In the genomic region with DNA sequence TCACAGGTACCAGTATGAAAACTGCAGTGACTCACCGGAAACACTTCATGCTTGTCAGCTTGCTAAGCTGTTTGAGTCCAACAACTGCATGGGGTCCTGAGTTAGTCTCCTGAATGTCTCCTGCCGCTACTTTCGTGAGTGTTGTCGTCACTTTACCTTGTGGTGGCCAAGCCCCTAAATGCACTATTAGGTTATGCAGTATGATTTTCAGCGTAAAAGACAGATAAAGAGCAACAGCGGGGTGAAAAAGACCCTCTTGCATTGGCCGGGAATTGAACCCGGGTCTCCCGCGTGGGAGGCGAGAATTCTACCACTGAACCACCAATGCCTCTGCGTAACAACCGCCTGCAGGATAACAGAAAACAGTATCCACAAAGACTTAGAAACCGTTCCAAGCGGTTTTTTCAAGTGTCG, we compare ENCODE assay signal across 1 cellular context.
A peak's percentile ranks its signal among the peaks of the same experiment; 100 is the strongest.
TF ChIP-seq lines count a peak whose summit lies in the region.
"Not testable (repeated sequence)": the region's sequence is repeated elsewhere in the genome, so short reads cannot be mapped to it uniquely, and the experiment has no call there.

No MANE protein-coding gene starts in this region.

TF ChIP-seq in HepG2, 621 proteins besides CTCF, POLR2A, EP300 and RAD21 (continued from another document and continues in another):
- peak; percentile 44; the same call in 1 of the 2 replicates for TF ChIP-seq HMG20A (CRISPR knock-in tag; IDR thresholded peaks at IDR 0.05; ENCODE audit: borderline replicate concordance)
- TF ChIP-seq KDM2A (CRISPR knock-in tag; IDR thresholded peaks at IDR 0.05; ENCODE audit: borderline replicate concordance, low read depth), result peak; percentile 80
- TF ChIP-seq ZBTB21 (CRISPR knock-in tag; IDR thresholded peaks at IDR 0.05), result peak; percentile 73
- peak; percentile 83; the same call in 1 of the 2 replicates for TF ChIP-seq ZNF124 (CRISPR knock-in tag; IDR thresholded peaks at IDR 0.05)
- 0 out of 2 replicates have a peak, but pooled peaks have one; percentile 49 for TF ChIP-seq TSC22D2 (CRISPR knock-in tag; IDR thresholded peaks at IDR 0.05; ENCODE audit: borderline replicate concordance)
- peak; percentile 92 to 99 for TF ChIP-seq HMGXB4 (CRISPR knock-in tag; IDR thresholded peaks at IDR 0.05; ENCODE audit: borderline replicate concordance in 1 of 2, low read depth in 1 of 2)
- TF ChIP-seq CBX1 (IDR thresholded peaks at IDR 0.05; ENCODE audit: low read depth), result peak; percentile 33
- 0 out of 2 replicates have a peak, but pooled peaks have one; percentile 23 for TF ChIP-seq SIN3B (IDR thresholded peaks at IDR 0.05; ENCODE audit: low read length)
- TF ChIP-seq BRCA1 (CRISPR knock-in tag; IDR thresholded peaks at IDR 0.05), result 0 out of 2 replicates have a peak, but pooled peaks have one; percentile 29
- TF ChIP-seq AHR (CRISPR knock-in tag; IDR thresholded peaks at IDR 0.05), result 0 out of 2 replicates have a peak, but pooled peaks have one; percentile 44
- 0 out of 2 replicates have a peak, but pooled peaks have one; percentile 9 for TF ChIP-seq ZNF281 (CRISPR knock-in tag; IDR thresholded peaks at IDR 0.05; ENCODE audit: borderline replicate concordance)
- peak; percentile 45; the same call in 1 of the 2 replicates for TF ChIP-seq PPARG (CRISPR knock-in tag; conservative IDR thresholded peaks at IDR 0.05)
- peak; percentile 81 for TF ChIP-seq KLF11 (CRISPR knock-in tag; IDR thresholded peaks at IDR 0.05)
- peak in 1 of 2 experiments; percentile 42; a peak in 1 of 4 replicates for TF ChIP-seq NR2F1 (CRISPR knock-in tag; IDR thresholded peaks at IDR 0.05)
- TF ChIP-seq, protein P1, sequence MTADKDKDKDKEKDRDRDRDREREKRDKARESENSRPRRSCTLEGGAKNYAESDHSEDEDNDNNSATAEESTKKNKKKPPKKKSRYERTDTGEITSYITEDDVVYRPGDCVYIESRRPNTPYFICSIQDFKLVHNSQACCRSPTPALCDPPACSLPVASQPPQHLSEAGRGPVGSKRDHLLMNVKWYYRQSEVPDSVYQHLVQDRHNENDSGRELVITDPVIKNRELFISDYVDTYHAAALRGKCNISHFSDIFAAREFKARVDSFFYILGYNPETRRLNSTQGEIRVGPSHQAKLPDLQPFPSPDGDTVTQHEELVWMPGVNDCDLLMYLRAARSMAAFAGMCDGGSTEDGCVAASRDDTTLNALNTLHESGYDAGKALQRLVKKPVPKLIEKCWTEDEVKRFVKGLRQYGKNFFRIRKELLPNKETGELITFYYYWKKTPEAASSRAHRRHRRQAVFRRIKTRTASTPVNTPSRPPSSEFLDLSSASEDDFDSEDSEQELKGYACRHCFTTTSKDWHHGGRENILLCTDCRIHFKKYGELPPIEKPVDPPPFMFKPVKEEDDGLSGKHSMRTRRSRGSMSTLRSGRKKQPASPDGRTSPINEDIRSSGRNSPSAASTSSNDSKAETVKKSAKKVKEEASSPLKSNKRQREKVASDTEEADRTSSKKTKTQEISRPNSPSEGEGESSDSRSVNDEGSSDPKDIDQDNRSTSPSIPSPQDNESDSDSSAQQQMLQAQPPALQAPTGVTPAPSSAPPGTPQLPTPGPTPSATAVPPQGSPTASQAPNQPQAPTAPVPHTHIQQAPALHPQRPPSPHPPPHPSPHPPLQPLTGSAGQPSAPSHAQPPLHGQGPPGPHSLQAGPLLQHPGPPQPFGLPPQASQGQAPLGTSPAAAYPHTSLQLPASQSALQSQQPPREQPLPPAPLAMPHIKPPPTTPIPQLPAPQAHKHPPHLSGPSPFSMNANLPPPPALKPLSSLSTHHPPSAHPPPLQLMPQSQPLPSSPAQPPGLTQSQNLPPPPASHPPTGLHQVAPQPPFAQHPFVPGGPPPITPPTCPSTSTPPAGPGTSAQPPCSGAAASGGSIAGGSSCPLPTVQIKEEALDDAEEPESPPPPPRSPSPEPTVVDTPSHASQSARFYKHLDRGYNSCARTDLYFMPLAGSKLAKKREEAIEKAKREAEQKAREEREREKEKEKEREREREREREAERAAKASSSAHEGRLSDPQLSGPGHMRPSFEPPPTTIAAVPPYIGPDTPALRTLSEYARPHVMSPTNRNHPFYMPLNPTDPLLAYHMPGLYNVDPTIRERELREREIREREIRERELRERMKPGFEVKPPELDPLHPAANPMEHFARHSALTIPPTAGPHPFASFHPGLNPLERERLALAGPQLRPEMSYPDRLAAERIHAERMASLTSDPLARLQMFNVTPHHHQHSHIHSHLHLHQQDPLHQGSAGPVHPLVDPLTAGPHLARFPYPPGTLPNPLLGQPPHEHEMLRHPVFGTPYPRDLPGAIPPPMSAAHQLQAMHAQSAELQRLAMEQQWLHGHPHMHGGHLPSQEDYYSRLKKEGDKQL (CRISPR knock-in tag; IDR thresholded peaks at IDR 0.05; ENCODE audit: low read depth), result 0 out of 2 replicates have a peak, but pooled peaks have one; percentile 39
- 0 out of 2 replicates have a peak, but pooled peaks have one; percentile 47 for TF ChIP-seq MED13 (CRISPR knock-in tag; IDR thresholded peaks at IDR 0.05)
- TF ChIP-seq RFXAP (CRISPR knock-in tag; IDR thresholded peaks at IDR 0.05; ENCODE audit: borderline replicate concordance), result 0 out of 2 replicates have a peak, but pooled peaks have one; percentile 74
- TF ChIP-seq CREB1 (IDR thresholded peaks at IDR 0.05), result peak; percentile 48; the same call in 1 of the 2 replicates
- peak; percentile 72 for TF ChIP-seq CREB1 (CRISPR knock-in tag; IDR thresholded peaks at IDR 0.05)
- peak; percentile 41 for TF ChIP-seq YY1 (IDR thresholded peaks at IDR 0.05; ENCODE audit: insufficient read depth, insufficient replicate concordance, low read depth, low read length)
- 0 out of 2 replicates have a peak, but pooled peaks have one; percentile 50 for TF ChIP-seq ETV6 (CRISPR knock-in tag; conservative IDR thresholded peaks at IDR 0.05)
- TF ChIP-seq TCF7 (IDR thresholded peaks at IDR 0.05; ENCODE audit: low read depth), result 0 out of 2 replicates have a peak, but pooled peaks have one; percentile 12
- peak; percentile 63; the same call in 1 of the 2 replicates for TF ChIP-seq RXRA (CRISPR knock-in tag; IDR thresholded peaks at IDR 0.05)
- TF ChIP-seq CBFB (CRISPR knock-in tag; IDR thresholded peaks at IDR 0.05), result peak; percentile 71; the same call in 1 of the 2 replicates
- TF ChIP-seq ZBTB25 (CRISPR knock-in tag; IDR thresholded peaks at IDR 0.05), result peak; percentile 58; the same call in 1 of the 2 replicates
- TF ChIP-seq FOXP1, SOX6 (IDR thresholded peaks at IDR 0.05): not testable (repeated sequence)
- TF ChIP-seq FOXP1 (CRISPR knock-in tag; IDR thresholded peaks at IDR 0.05), result peak; percentile 32; the same call in 1 of the 2 replicates
- peak; percentile 28; the same call in 1 of the 2 replicates for TF ChIP-seq SOX6 (CRISPR knock-in tag; IDR thresholded peaks at IDR 0.05)
- TF ChIP-seq, protein P2, sequence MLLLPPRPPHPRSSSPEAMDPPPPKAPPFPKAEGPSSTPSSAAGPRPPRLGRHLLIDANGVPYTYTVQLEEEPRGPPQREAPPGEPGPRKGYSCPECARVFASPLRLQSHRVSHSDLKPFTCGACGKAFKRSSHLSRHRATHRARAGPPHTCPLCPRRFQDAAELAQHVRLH (CRISPR knock-in tag; IDR thresholded peaks at IDR 0.05; ENCODE audit: borderline replicate concordance, low read depth), result peak; percentile 89; the same call in 1 of the 2 replicates
- peak; percentile 66; the same call in 1 of the 2 replicates for TF ChIP-seq NFKBIZ (CRISPR knock-in tag; IDR thresholded peaks at IDR 0.05)
- TF ChIP-seq, protein P3, sequence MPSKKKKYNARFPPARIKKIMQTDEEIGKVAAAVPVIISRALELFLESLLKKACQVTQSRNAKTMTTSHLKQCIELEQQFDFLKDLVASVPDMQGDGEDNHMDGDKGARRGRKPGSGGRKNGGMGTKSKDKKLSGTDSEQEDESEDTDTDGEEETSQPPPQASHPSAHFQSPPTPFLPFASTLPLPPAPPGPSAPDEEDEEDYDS (CRISPR knock-in tag; IDR thresholded peaks at IDR 0.05), result peak; percentile 30; the same call in 1 of the 2 replicates
- TF ChIP-seq, protein P4, sequence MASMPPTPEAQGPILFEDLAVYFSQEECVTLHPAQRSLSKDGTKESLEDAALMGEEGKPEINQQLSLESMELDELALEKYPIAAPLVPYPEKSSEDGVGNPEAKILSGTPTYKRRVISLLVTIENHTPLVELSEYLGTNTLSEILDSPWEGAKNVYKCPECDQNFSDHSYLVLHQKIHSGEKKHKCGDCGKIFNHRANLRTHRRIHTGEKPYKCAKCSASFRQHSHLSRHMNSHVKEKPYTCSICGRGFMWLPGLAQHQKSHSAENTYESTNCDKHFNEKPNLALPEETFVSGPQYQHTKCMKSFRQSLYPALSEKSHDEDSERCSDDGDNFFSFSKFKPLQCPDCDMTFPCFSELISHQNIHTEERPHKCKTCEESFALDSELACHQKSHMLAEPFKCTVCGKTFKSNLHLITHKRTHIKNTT (CRISPR knock-in tag; IDR thresholded peaks at IDR 0.05), result peak; percentile 88; the same call in 1 of the 2 replicates
- peak; percentile 72; the same call in 1 of the 2 replicates for TF ChIP-seq ATF2 (CRISPR knock-in tag; IDR thresholded peaks at IDR 0.05)
- TF ChIP-seq ZBTB7B (CRISPR knock-in tag; IDR thresholded peaks at IDR 0.05), result peak; percentile 96
- TF ChIP-seq MTF1 (CRISPR knock-in tag; IDR thresholded peaks at IDR 0.05), result 0 out of 2 replicates have a peak, but pooled peaks have one; percentile 13
- peak; percentile 75 for TF ChIP-seq IKZF5 (CRISPR knock-in tag; IDR thresholded peaks at IDR 0.05)
- peak; percentile 53; the same call in 1 of the 2 replicates for TF ChIP-seq ZBTB33 (CRISPR knock-in tag; IDR thresholded peaks at IDR 0.05)
- peak; percentile 48; the same call in 1 of the 2 replicates for TF ChIP-seq KMT2A (CRISPR knock-in tag; IDR thresholded peaks at IDR 0.05)
